In genomic region chr2:200787351-200788128, GRCh38 we compare ENCODE assay signal across 8 cellular contexts. TPM values are rescaled to one million over a fixed set of nuclear protein-coding genes. Genes with fewer than 3 reads are reported as not detected.
A peak's percentile ranks its signal among the peaks of the same experiment; 100 is the strongest.
DNase-seq lines count a peak whose midpoint lies in the region; ATAC-seq, FAIRE-seq and TF ChIP-seq lines count a peak whose summit lies in the region.

No MANE protein-coding gene starts in this region.

- POLR2A ChIA-PET in activated CD4-positive, alpha-beta memory T cell treated with anti-CD3 and anti-CD28 coated beads for 36 hours (lab: Charles Lee): no interaction called here

- H3K36me3 ChIP-seq in small intestine (ENCODE audit: control insufficient read depth in 2 of 2, insufficient read depth in 2 of 2, low read length in 2 of 2) (no peaks in the 10 kb centered on the region), esophagus muscularis mucosa (no peaks in the 10 kb centered on the region), gastroesophageal sphincter (no peaks in the 10 kb centered on the region)

- TF ChIP-seq CTCF in esophagus muscularis mucosa (IDR thresholded peaks at IDR 0.05): no peak
- no peak for TF ChIP-seq CTCF in gastroesophageal sphincter (IDR thresholded peaks at IDR 0.05)

- H3K4me3 ChIP-seq in right cardiac atrium (ENCODE audit: low read length): no peak overlapping the region
- H3K4me3 ChIP-seq in small intestine (ENCODE audit: low read depth in 1 of 2, low read length in 2 of 2): no peak overlapping the region
- H3K4me3 ChIP-seq in esophagus muscularis mucosa: no peak overlapping the region
- no peak overlapping the region for H3K4me3 ChIP-seq in gastroesophageal sphincter

- peaks cover 16% of the 10 kb centered on the region for H3K4me1 Mint-ChIP-seq in activated CD4-positive, alpha-beta memory T cell treated with anti-CD3 and anti-CD28 coated beads for 36 hours (ENCODE audit: low read depth)

- DNase-seq in stimulated activated CD4-positive, alpha-beta T cell treated with anti-CD3 and anti-CD28 coated beads, Interleukin-1b, Interleukin-23, amount 100 ng/mL, for 48 hours: peak; percentile 28
- no peak for DNase-seq in stimulated activated CD4-positive, alpha-beta T cell treated with anti-CD3 and anti-CD28 coated beads, Interleukin-12 subunit alpha, Interleukin-12 subunit beta, amount 100 ng/mL, for 4 hours
- peak; percentile 52 for DNase-seq in activated CD4-positive, alpha-beta memory T cell treated with anti-CD3 and anti-CD28 coated beads for 36 hours
- no peak for DNase-seq in right cardiac atrium
- DNase-seq in urothelium cell line (ENCODE audit: low spot score): peak; percentile 54
- DNase-seq in small intestine: no peak
- DNase-seq in esophagus muscularis mucosa (ENCODE audit: extremely low spot score): no peak

- TF ChIP-seq EP300 in esophagus muscularis mucosa (IDR thresholded peaks at IDR 0.05) (no peak), gastroesophageal sphincter (IDR thresholded peaks at IDR 0.05) (no peak)

- peaks cover 4% of the 10 kb centered on the region for H3K27me3 Mint-ChIP-seq in activated CD4-positive, alpha-beta memory T cell treated with anti-CD3 and anti-CD28 coated beads for 36 hours

- H3K4me1 ChIP-seq in right cardiac atrium (ENCODE audit: control insufficient read depth, insufficient read depth, low read length) (peaks cover 2% of the 10 kb centered on the region), small intestine (ENCODE audit: control insufficient read depth in 2 of 2, insufficient read depth in 1 of 2, low read depth in 1 of 2, low read length in 1 of 2) (no peaks in the 10 kb centered on the region), esophagus muscularis mucosa (peaks cover 0 to 14% (median 2%) of the 10 kb centered on the region in 4 donors), gastroesophageal sphincter (no peaks in the 10 kb centered on the region)

- H3K9me3 Mint-ChIP-seq in activated CD4-positive, alpha-beta memory T cell treated with anti-CD3 and anti-CD28 coated beads for 36 hours: no peaks in the 10 kb centered on the region

- peak; percentile 67 to 78 for ATAC-seq in right cardiac atrium
- ATAC-seq in gastroesophageal sphincter: no peak

- intact Hi-C loops in activated CD4-positive, alpha-beta memory T cell treated with anti-CD3 and anti-CD28 coated beads for 36 hours (cut with micrococcal nuclease): loop anchor here (1.0 kb wide), 2 partner anchors 22 to 74 kb away; no protein-coding TSS in a partner anchor
- intact Hi-C loops in right cardiac atrium (cut with DNase I): no loop called here
- intact Hi-C loops in esophagus muscularis mucosa (cut with DNase I): no loop called here

- no peak for FAIRE-seq in urothelium cell line (lab: Jason Lieb, UNC)
- FAIRE-seq in small intestine (lab: Jason Lieb, UNC): no peak

- TF ChIP-seq POLR2A in esophagus muscularis mucosa (IDR thresholded peaks at IDR 0.05; ENCODE audit: low read depth): no peak
- TF ChIP-seq POLR2A in gastroesophageal sphincter (IDR thresholded peaks at IDR 0.05): no peak

- peak overlapping the region; percentile 26 for H3K27ac Mint-ChIP-seq in activated CD4-positive, alpha-beta memory T cell treated with anti-CD3 and anti-CD28 coated beads for 36 hours

- no peaks in the 10 kb centered on the region for H3K36me3 Mint-ChIP-seq in activated CD4-positive, alpha-beta memory T cell treated with anti-CD3 and anti-CD28 coated beads for 36 hours

- H3K9me3 ChIP-seq in right cardiac atrium (ENCODE audit: control insufficient read depth, low read length): no peaks in the 10 kb centered on the region
- H3K9me3 ChIP-seq in small intestine (ENCODE audit: control insufficient read depth, low read depth): no peaks in the 10 kb centered on the region
- no peaks in the 10 kb centered on the region for H3K9me3 ChIP-seq in esophagus muscularis mucosa
- no peaks in the 10 kb centered on the region for H3K9me3 ChIP-seq in gastroesophageal sphincter

- H3K27ac ChIP-seq in right cardiac atrium (ENCODE audit: low read length): no peak overlapping the region
- H3K27ac ChIP-seq in small intestine (ENCODE audit: low read depth in 1 of 2, low read length in 1 of 2): no peak overlapping the region
- H3K27ac ChIP-seq in esophagus muscularis mucosa (replicated peaks in 1 of 4): no peak overlapping the region
- H3K27ac ChIP-seq in gastroesophageal sphincter: no peak overlapping the region

- CTCF ChIA-PET in activated CD4-positive, alpha-beta memory T cell treated with anti-CD3 and anti-CD28 coated beads for 36 hours (lab: Charles Lee): no interaction called here

- 81% methylated on average over 16 of the region's 16 CpGs for WGBS in right cardiac atrium
- WGBS in small intestine, 3 donors: 85 to 88% (median 86%) methylated on average over 16 of the region's 16 CpGs
- WGBS in esophagus muscularis mucosa: 85% methylated on average over 16 of the region's 16 CpGs
- WGBS in gastroesophageal sphincter (ENCODE audit: low coverage in 1 of 2), 2 donors: 75% methylated on average over 16 of the region's 16 CpGs; no CpG with 5 or more reads in 1 of the 2 donors

- H3K27me3 ChIP-seq in right cardiac atrium (ENCODE audit: control insufficient read depth, insufficient read depth): no peaks in the 10 kb centered on the region
- H3K27me3 ChIP-seq in small intestine (ENCODE audit: control insufficient read depth in 2 of 2, insufficient read depth in 2 of 2, low read length in 2 of 2): no peaks in the 10 kb centered on the region
- no peaks in the 10 kb centered on the region for H3K27me3 ChIP-seq in esophagus muscularis mucosa
- no peaks in the 10 kb centered on the region for H3K27me3 ChIP-seq in gastroesophageal sphincter

- H3K4me3 Mint-ChIP-seq in activated CD4-positive, alpha-beta memory T cell treated with anti-CD3 and anti-CD28 coated beads for 36 hours: no peak overlapping the region

RNA-seq across cellular contexts. Expression of gene BZW1, which starts 24.2 kb away (rescaled TPM):
- 100 to 1,000 TPM; 416 to 423 TPM for total RNA-seq in activated CD4-positive, alpha-beta memory T cell treated with anti-CD3 and anti-CD28 coated beads for 36 hours
- total RNA-seq in right cardiac atrium (100 to 1,000 TPM in 2 of 4 donors, 10 to 100 TPM in 2; 83.7 to 173 (median 100.0) TPM), esophagus muscularis mucosa (100 to 1,000 TPM; 262 to 444 (median 376) TPM), gastroesophageal sphincter (100 to 1,000 TPM; 253 to 372 (median 274) TPM)
- polyA plus RNA-seq in right cardiac atrium (32.2 TPM), small intestine (10 to 100 TPM; 50.8 to 77.3 (median 70.4) TPM)

Comparison
In these comparisons a context has a peak if more than half of its experiments do, and no peak if none do; other contexts are left out.
1. DNase-seq: peak in stimulated activated CD4-positive, alpha-beta T cell treated with anti-CD3 and anti-CD28 coated beads, Interleukin-1b, Interleukin-23, amount 100 ng/mL, for 48 hours (single experiment), activated CD4-positive, alpha-beta memory T cell treated with anti-CD3 and anti-CD28 coated beads for 36 hours (single experiment) and urothelium cell line (single experiment); none in stimulated activated CD4-positive, alpha-beta T cell treated with anti-CD3 and anti-CD28 coated beads, Interleukin-12 subunit alpha, Interleukin-12 subunit beta, amount 100 ng/mL, for 4 hours (single experiment), right cardiac atrium (0 of 3), small intestine (single experiment) and esophagus muscularis mucosa (single experiment).